15 cellular contexts compared by ENCODE assay signal in the genomic region with DNA sequence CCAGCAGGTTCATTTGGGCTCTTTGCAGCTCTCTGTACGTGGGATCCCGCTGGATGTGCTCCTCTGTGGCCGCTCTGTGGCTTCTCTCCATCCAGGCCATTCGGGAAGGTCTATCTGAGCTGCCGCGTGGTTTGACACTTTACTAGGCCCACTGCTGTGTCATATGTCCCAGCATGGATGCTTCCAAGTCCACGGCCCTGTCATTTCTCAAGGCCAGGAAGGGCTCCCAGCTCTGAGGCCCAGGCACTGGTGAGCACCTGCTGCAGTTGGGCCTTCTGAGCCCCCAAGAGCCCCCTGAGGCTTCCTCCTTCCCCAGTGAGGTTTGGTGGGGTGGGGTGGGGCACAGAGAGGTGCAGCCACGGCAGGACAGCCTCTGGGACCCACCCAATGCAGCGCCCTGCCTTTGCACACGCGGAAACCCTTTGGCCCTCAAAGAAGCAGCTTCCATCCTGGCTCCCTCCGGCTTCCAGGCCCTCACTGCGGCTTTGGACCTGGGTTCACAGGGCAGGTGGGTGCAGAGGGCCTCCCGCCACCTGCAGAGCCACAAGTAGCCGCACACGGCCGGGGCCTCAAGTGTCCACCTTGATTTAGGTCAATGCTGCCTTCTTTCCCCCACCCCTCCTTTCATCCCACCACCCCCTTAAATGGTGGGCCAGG. TPM values are rescaled to one million over a fixed set of nuclear protein-coding genes. Genes with fewer than 3 reads are reported as not detected.
A peak's percentile ranks its signal among the peaks of the same experiment; 100 is the strongest.
DNase-seq lines count a peak whose midpoint lies in the region; ATAC-seq and TF ChIP-seq lines count a peak whose summit lies in the region.
"Had no signal": no experiment of that assay in that cellular context is flagged by ENCODE, and none has a peak within 500 bp of the region (broad histone marks: within the 10 kb centered on the region; RNA-seq: fewer than 3 reads in every experiment).

No MANE protein-coding gene starts in this region.

- H3K27me3 Mint-ChIP-seq in glutamatergic neuron (ENCODE audit: unreplicated experiment): peaks cover 2% of the 10 kb centered on the region

- no peaks in the 10 kb centered on the region for H3K4me1 Mint-ChIP-seq in glutamatergic neuron (ENCODE audit: low read depth, unreplicated experiment)
- H3K4me1 Mint-ChIP-seq: CD4-positive, alpha-beta memory T cell had no signal

- ATAC-seq in lower lobe of right lung (no peak), HG03108 (IDR thresholded peaks at IDR 0.05; ENCODE audit: unreplicated experiment) (no peak)
- ATAC-seq: A549 had no signal

- no peak for TF ChIP-seq CTCF in coronary artery (IDR thresholded peaks at IDR 0.05)
- TF ChIP-seq CTCF in glutamatergic neuron (IDR thresholded peaks at IDR 0.05; ENCODE audit: partially characterized antibody, unreplicated experiment): no peak
- TF ChIP-seq CTCF in lower lobe of right lung (IDR thresholded peaks at IDR 0.05): no peak

- H3K4me1 ChIP-seq in lower lobe of right lung: no peaks in the 10 kb centered on the region
- H3K4me1 ChIP-seq: A549, BE2C had no signal

- H3K36me3 Mint-ChIP-seq in glutamatergic neuron (ENCODE audit: unreplicated experiment): no peaks in the 10 kb centered on the region
- H3K36me3 Mint-ChIP-seq: CD4-positive, alpha-beta memory T cell had no signal

- no peaks in the 10 kb centered on the region for H3K36me3 ChIP-seq in lower lobe of right lung
- H3K36me3 ChIP-seq: BE2C had no signal

- H3K9me3 Mint-ChIP-seq in glutamatergic neuron (ENCODE audit: unreplicated experiment): no peaks in the 10 kb centered on the region
- H3K9me3 Mint-ChIP-seq: CD4-positive, alpha-beta memory T cell; HFFc6 had no signal

- H3K27ac Mint-ChIP-seq in glutamatergic neuron (ENCODE audit: unreplicated experiment): peak overlapping the region; percentile 43
- H3K27ac Mint-ChIP-seq: CD4-positive, alpha-beta memory T cell; HFFc6 had no signal

- DNase-seq in coronary artery (ENCODE audit: low spot score) (peak; percentile 47), glutamatergic neuron (no peak), lower lobe of right lung (peak; percentile 30), posterior vena cava (ENCODE audit: low spot score) (peak; percentile 66), DMS 273 (lab: John Stamatoyannopoulos, UW; ENCODE audit: unreplicated experiment) (no peak)
- DNase-seq: BE2C; CD4-positive, alpha-beta memory T cell; DND-41; GF-D8; HCEC 1CT; HFFc6 had no signal

- H3K4me3 Mint-ChIP-seq in glutamatergic neuron (ENCODE audit: unreplicated experiment): no peak overlapping the region
- H3K4me3 Mint-ChIP-seq: CD4-positive, alpha-beta memory T cell; HFFc6 had no signal

- intact Hi-C loops in lower lobe of right lung (cut with DNase I): no loop called here
- intact Hi-C loops in posterior vena cava (cut with DNase I): no loop called here

- H3K27ac ChIP-seq in coronary artery (no peak overlapping the region), lower lobe of right lung (no peak overlapping the region)
- H3K27ac ChIP-seq: A549, C4-2B had no signal

- H3K4me3 ChIP-seq in coronary artery: no peak overlapping the region
- no peak overlapping the region for H3K4me3 ChIP-seq in lower lobe of right lung
- H3K4me3 ChIP-seq: A549 had no signal

- peaks cover 46% of the 10 kb centered on the region for H3K27me3 ChIP-seq in lower lobe of right lung (ENCODE audit: low read depth)
- H3K27me3 ChIP-seq: BE2C had no signal

- H3K9me3 ChIP-seq in lower lobe of right lung: no peaks in the 10 kb centered on the region
- H3K9me3 ChIP-seq: A549, BE2C had no signal

RNA-seq across cellular contexts. Expression of gene FGF3, which starts 44.5 kb away (rescaled TPM):
- total RNA-seq in glutamatergic neuron (ENCODE audit: unreplicated experiment) (not detected), lower lobe of right lung (not detected), posterior vena cava (not detected)
- total RNA-seq: CD4-positive, alpha-beta memory T cell; H1; HFFc6 had no signal

Comparison
In these comparisons a context has a peak if more than half of its experiments do, and no peak if none do; other contexts are left out.
1. DNase-seq: peak in coronary artery (single experiment), lower lobe of right lung (single experiment) and posterior vena cava (single experiment); none in glutamatergic neuron (single experiment) and DMS 273 (single experiment).